11 cellular contexts compared by ENCODE assay signal in genomic region chr16:78762222-78762621, GRCh38.
A peak's percentile ranks its signal among the peaks of the same experiment; 100 is the strongest.
DNase-seq lines count a peak whose midpoint lies in the region; ATAC-seq, FAIRE-seq and TF ChIP-seq lines count a peak whose summit lies in the region.
"Had no signal": no experiment of that assay in that cellular context is flagged by ENCODE, and none has a peak within 500 bp of the region (broad histone marks: within the 10 kb centered on the region; RNA-seq: fewer than 3 reads in every experiment).

No MANE protein-coding gene starts in this region.

- H3K36me3 Mint-ChIP-seq in WTC11, result no peaks in the 10 kb centered on the region

- POLR2A ChIA-PET in WTC11 (lab: Charles Lee), result no interaction called here

- no peaks in the 10 kb centered on the region for H3K36me3 ChIP-seq in small intestine (ENCODE audit: control insufficient read depth in 2 of 2, insufficient read depth in 2 of 2, low read length in 2 of 2)

- H3K4me1 ChIP-seq in small intestine (ENCODE audit: control insufficient read depth in 2 of 2, insufficient read depth in 1 of 2, low read depth in 1 of 2, low read length in 1 of 2), result no peaks in the 10 kb centered on the region

- no peaks in the 10 kb centered on the region for H3K4me1 Mint-ChIP-seq in WTC11

- H3K4me3 Mint-ChIP-seq in WTC11, result no peak overlapping the region
- H3K4me3 Mint-ChIP-seq: stimulated activated naive CD8-positive, alpha-beta T cell treated with anti-CD3 and anti-CD28 coated beads, Interleukin-15, Interleukin-2, amounts not matched to agents 100 ng/mL and 50 ng/mL, for 24 hours had no signal

- ATAC-seq in HG02763 (IDR thresholded peaks at IDR 0.05; ENCODE audit: unreplicated experiment) (peak; percentile 51), WTC11 (no peak; the same call in 1 of the 2 replicates)

- no peaks in the 10 kb centered on the region for H3K9me3 ChIP-seq in small intestine (ENCODE audit: control insufficient read depth, low read depth)

- WGBS in small intestine, 3 donors, result 74 to 80% (median 77%) methylated on average over 6 of the region's 6 CpGs

- FAIRE-seq in small intestine (lab: Jason Lieb, UNC), result no peak

- no peaks in the 10 kb centered on the region for H3K9me3 Mint-ChIP-seq in WTC11
- H3K9me3 Mint-ChIP-seq: stimulated activated naive CD8-positive, alpha-beta T cell treated with anti-CD3 and anti-CD28 coated beads, Interleukin-15, Interleukin-2, amounts not matched to agents 100 ng/mL and 50 ng/mL, for 24 hours had no signal

- no peaks in the 10 kb centered on the region for H3K27me3 Mint-ChIP-seq in WTC11 (ENCODE audit: low read depth)
- H3K27me3 Mint-ChIP-seq: stimulated activated naive CD8-positive, alpha-beta T cell treated with anti-CD3 and anti-CD28 coated beads, Interleukin-15, Interleukin-2, amounts not matched to agents 100 ng/mL and 50 ng/mL, for 24 hours had no signal

- CTCF ChIA-PET in WTC11 (lab: Charles Lee), result interaction anchor here (1.9 kb wide), 1 partner anchor 8 kb away, joined by 10 read pairs; no protein-coding TSS in a partner anchor

- H3K27me3 ChIP-seq in small intestine (ENCODE audit: control insufficient read depth in 2 of 2, insufficient read depth in 2 of 2, low read length in 2 of 2), result no peaks in the 10 kb centered on the region

- peak; percentile 58 for DNase-seq in activated CD8-positive, alpha-beta memory T cell treated with anti-CD3 and anti-CD28 coated beads for 24 hours
- DNase-seq in activated CD8-positive, alpha-beta memory T cell treated with anti-CD3 and anti-CD28 coated beads, Interleukin-2, amount 50 U/mL, for 4 hours, result no peak
- DNase-seq in MV-4-11 (lab: John Stamatoyannopoulos, UW) (peak; percentile 7), stromal cell of bone marrow (ENCODE audit: low read depth) (peak; percentile 8), DMS 273 treated with DMSO at 0.1 percent for 48 hours (lab: John Stamatoyannopoulos, UW) (no peak), WTC11 (ENCODE audit: low spot score) (no peak), small intestine (no peak)
- DNase-seq: DMS53, occipital lobe had no signal

- H3K27ac ChIP-seq in small intestine (ENCODE audit: low read depth in 1 of 2, low read length in 1 of 2), result no peak overlapping the region

- no peak overlapping the region for H3K4me3 ChIP-seq in small intestine (ENCODE audit: low read depth in 1 of 2, low read length in 2 of 2)

- TF ChIP-seq CTCF in WTC11 (IDR thresholded peaks at IDR 0.05), result no peak

- no peak overlapping the region for H3K27ac Mint-ChIP-seq in WTC11
- H3K27ac Mint-ChIP-seq: stimulated activated naive CD8-positive, alpha-beta T cell treated with anti-CD3 and anti-CD28 coated beads, Interleukin-15, Interleukin-2, amounts not matched to agents 100 ng/mL and 50 ng/mL, for 24 hours had no signal

TF ChIP-seq in WTC11, 78 proteins besides CTCF, POLR2A, EP300 and RAD21:
- TF ChIP-seq, protein P1, sequence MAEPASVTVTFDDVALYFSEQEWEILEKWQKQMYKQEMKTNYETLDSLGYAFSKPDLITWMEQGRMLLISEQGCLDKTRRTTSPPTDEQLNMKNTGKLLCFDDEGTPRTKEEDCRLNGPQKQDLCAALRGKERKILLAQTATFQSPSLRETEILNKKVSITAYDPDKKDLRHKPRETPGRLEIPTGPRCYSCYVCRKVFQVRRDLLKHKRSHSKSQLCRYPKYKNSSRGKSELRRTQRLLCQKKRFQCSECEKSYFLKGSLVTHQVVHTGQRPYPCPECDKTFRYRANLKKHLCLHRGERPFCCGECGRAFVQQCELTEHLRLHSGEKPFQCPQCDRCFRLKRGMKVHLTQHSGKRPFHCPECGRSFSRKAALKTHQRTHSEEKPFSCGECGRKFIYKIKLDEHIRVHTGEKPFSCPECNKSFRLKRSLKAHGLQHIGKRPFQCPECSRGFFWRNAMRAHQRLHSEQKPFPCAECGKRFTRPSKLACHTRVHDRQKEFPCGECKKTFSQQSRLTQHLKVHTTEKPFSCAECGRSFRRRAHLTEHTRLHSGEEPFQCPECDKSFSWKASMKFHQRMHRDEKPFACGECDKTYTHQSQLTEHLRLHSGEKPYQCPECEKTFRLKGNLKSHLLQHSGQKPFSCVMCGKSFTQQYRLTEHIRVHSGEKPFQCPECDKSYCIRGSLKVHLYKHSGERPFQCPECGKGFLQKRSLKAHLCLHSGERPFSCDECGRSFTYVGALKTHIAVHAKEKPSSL (CRISPR knock-in tag; conservative IDR thresholded peaks at IDR 0.05), result no peak
- TF ChIP-seq, protein P2, sequence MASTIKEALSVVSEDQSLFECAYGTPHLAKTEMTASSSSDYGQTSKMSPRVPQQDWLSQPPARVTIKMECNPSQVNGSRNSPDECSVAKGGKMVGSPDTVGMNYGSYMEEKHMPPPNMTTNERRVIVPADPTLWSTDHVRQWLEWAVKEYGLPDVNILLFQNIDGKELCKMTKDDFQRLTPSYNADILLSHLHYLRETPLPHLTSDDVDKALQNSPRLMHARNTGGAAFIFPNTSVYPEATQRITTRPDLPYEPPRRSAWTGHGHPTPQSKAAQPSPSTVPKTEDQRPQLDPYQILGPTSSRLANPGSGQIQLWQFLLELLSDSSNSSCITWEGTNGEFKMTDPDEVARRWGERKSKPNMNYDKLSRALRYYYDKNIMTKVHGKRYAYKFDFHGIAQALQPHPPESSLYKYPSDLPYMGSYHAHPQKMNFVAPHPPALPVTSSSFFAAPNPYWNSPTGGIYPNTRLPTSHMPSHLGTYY (CRISPR knock-in tag; IDR thresholded peaks at IDR 0.05), result no peak
- TF ChIP-seq JUN (CRISPR knock-in tag; IDR thresholded peaks at IDR 0.05) (no peak), TEAD1 (CRISPR knock-in tag; IDR thresholded peaks at IDR 0.05) (no peak), STAT6 (CRISPR knock-in tag; conservative IDR thresholded peaks at IDR 0.05; ENCODE audit: low read depth) (no peak), OVOL2 (CRISPR knock-in tag; IDR thresholded peaks at IDR 0.05; ENCODE audit: borderline replicate concordance) (no peak), E2F4 (CRISPR knock-in tag; IDR thresholded peaks at IDR 0.05; ENCODE audit: borderline replicate concordance, low read depth) (no peak), ZNF416 (CRISPR knock-in tag; IDR thresholded peaks at IDR 0.05) (no peak), ETV6 (CRISPR knock-in tag; IDR thresholded peaks at IDR 0.05) (no peak), ELF4 (CRISPR knock-in tag; IDR thresholded peaks at IDR 0.05; ENCODE audit: low read depth) (no peak), ZNF263 (CRISPR knock-in tag; IDR thresholded peaks at IDR 0.05; ENCODE audit: low read depth) (no peak), IRF2 (CRISPR knock-in tag; IDR thresholded peaks at IDR 0.05; ENCODE audit: borderline replicate concordance, low read depth) (no peak)
- TF ChIP-seq, protein P3, sequence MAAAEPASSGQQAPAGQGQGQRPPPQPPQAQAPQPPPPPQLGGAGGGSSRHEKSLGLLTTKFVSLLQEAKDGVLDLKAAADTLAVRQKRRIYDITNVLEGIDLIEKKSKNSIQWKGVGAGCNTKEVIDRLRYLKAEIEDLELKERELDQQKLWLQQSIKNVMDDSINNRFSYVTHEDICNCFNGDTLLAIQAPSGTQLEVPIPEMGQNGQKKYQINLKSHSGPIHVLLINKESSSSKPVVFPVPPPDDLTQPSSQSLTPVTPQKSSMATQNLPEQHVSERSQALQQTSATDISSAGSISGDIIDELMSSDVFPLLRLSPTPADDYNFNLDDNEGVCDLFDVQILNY (CRISPR knock-in tag; IDR thresholded peaks at IDR 0.05), result no peak

Comparison
In these comparisons a context has a peak if more than half of its experiments do, and no peak if none do; other contexts are left out.
1. DNase-seq: peak in activated CD8-positive, alpha-beta memory T cell treated with anti-CD3 and anti-CD28 coated beads for 24 hours (single experiment), MV-4-11 (single experiment) and stromal cell of bone marrow (single experiment); none in activated CD8-positive, alpha-beta memory T cell treated with anti-CD3 and anti-CD28 coated beads, Interleukin-2, amount 50 U/mL, for 4 hours (single experiment), DMS 273 treated with DMSO at 0.1 percent for 48 hours (single experiment), WTC11 (single experiment) and small intestine (single experiment).